In genomic region chr7:28389504-28390385, GRCh38 we compare ENCODE assay signal across 8 cellular contexts. TPM values are rescaled to one million over a fixed set of nuclear protein-coding genes. Genes with fewer than 3 reads are reported as not detected.
DNase-seq lines count a peak whose midpoint lies in the region; ATAC-seq and TF ChIP-seq lines count a peak whose summit lies in the region.

No MANE protein-coding gene starts in this region.

- H4K20me1 ChIP-seq in PC-9 (ENCODE audit: insufficient read depth): no peaks in the 10 kb centered on the region

- POLR2A ChIA-PET in PC-9 (lab: Charles Lee; ENCODE audit: unreplicated experiment): no interaction called here

- H2AFZ ChIP-seq in PC-9: peak overlapping the region; percentile 71

- intact Hi-C loops in PC-9 (cut with micrococcal nuclease; ENCODE audit: unreplicated experiment): loop anchor here (1.0 to 5.0 kb wide), 3 partner anchors 237 to 533 kb away; no protein-coding TSS in a partner anchor

- H3K4me3 ChIP-seq in PC-9 (peak overlapping the region; percentile 53), muscle layer of colon (ENCODE audit: low read depth in 1 of 2, low read length in 2 of 2) (peak overlapping the region; percentile 38 to 47)

- H3K4me1 ChIP-seq in PC-9 (replicated peaks; ENCODE audit: insufficient read depth) (peaks cover 11% of the 10 kb centered on the region), muscle layer of colon (ENCODE audit: insufficient read depth, low read length) (no peaks in the 10 kb centered on the region)

- H3K27me3 Mint-ChIP-seq in endothelial cell (ENCODE audit: unreplicated experiment): peaks cover 1% of the 10 kb centered on the region

- peak overlapping the region; percentile 82 for H3K4me2 ChIP-seq in PC-9

- H3K27me3 ChIP-seq in PC-9 (ENCODE audit: insufficient read depth, low read depth): no peaks in the 10 kb centered on the region
- no peaks in the 10 kb centered on the region for H3K27me3 ChIP-seq in muscle layer of colon (ENCODE audit: control insufficient read depth in 1 of 2, insufficient read depth in 2 of 2, low read length in 2 of 2)

- H3K4me1 Mint-ChIP-seq in endothelial cell (ENCODE audit: unreplicated experiment): peaks cover 2% of the 10 kb centered on the region

- H3K27ac ChIP-seq in PC-9: no peak overlapping the region
- no peak overlapping the region for H3K27ac ChIP-seq in muscle layer of colon (ENCODE audit: low read depth, low read length)

- no peak overlapping the region for H3K9ac ChIP-seq in muscle layer of colon (ENCODE audit: low read length)

- H3K9me2 ChIP-seq in PC-9 (ENCODE audit: insufficient read depth): no peaks in the 10 kb centered on the region

- no peak overlapping the region for H3K4me3 Mint-ChIP-seq in endothelial cell (ENCODE audit: unreplicated experiment)

- H3K9me3 Mint-ChIP-seq in endothelial cell (ENCODE audit: unreplicated experiment): no peaks in the 10 kb centered on the region

- no peaks in the 10 kb centered on the region for H3K79me2 ChIP-seq in PC-9 (ENCODE audit: low read depth)

- H3K27ac Mint-ChIP-seq in endothelial cell (ENCODE audit: unreplicated experiment): no peak overlapping the region

- CTCF ChIA-PET in PC-9 (lab: Charles Lee): interaction anchor here (0.6 kb wide), 2 partner anchors 30 to 340 kb away, joined by 3 to 7 read pairs; no protein-coding TSS in a partner anchor

- no peaks in the 10 kb centered on the region for H3K36me3 Mint-ChIP-seq in endothelial cell (ENCODE audit: low read depth, unreplicated experiment)

- H3K36me3 ChIP-seq in PC-9 (ENCODE audit: low read depth) (no peaks in the 10 kb centered on the region), muscle layer of colon (ENCODE audit: insufficient read depth, low read length) (no peaks in the 10 kb centered on the region)

- no TSS peak for BruUV-seq in PC-9 (replicated peaks; lab: Mats Ljungman, UMichigan)

- DNase-seq in DMS153 treated with DMSO at 0.1 percent for 48 hours (lab: John Stamatoyannopoulos, UW; ENCODE audit: unreplicated experiment) (peak; percentile 81), Kasumi-1 (lab: John Stamatoyannopoulos, UW) (peak; percentile 43 to 60), PC-9 (peak in 1 of 2 experiments; percentile 75), endothelial cell (ENCODE audit: low spot score) (no peak)

- TF ChIP-seq CTCF in PC-9 (conservative IDR thresholded peaks at IDR 0.05): peak; percentile 97
- peak; percentile 90 for TF ChIP-seq CTCF in endothelial cell (IDR thresholded peaks at IDR 0.05; ENCODE audit: unreplicated experiment)

- H3K9me3 ChIP-seq in PC-9 (ENCODE audit: insufficient read depth, low read depth) (no peaks in the 10 kb centered on the region), muscle layer of colon (ENCODE audit: low read length) (no peaks in the 10 kb centered on the region)

- ATAC-seq in GM18511 (IDR thresholded peaks at IDR 0.05; ENCODE audit: unreplicated experiment) (no peak), GM19455 (IDR thresholded peaks at IDR 0.05; ENCODE audit: unreplicated experiment) (no peak), HG03354 (IDR thresholded peaks at IDR 0.05; ENCODE audit: poor library complexity, severe bottlenecking, unreplicated experiment) (no peak)

- H3F3A ChIP-seq in PC-9 (ENCODE audit: insufficient read depth, low read depth): no peaks in the 10 kb centered on the region

RNA-seq across cellular contexts. Expression of gene CREB5, which starts 22.6 kb away (rescaled TPM):
- 1.0 and 2.1 TPM in 2 replicates for total RNA-seq in PC-9 (2021)
- total RNA-seq in endothelial cell (ENCODE audit: unreplicated experiment): 5.6 TPM
